ENCODE assay signal across 23 cellular contexts in the genomic region with DNA sequence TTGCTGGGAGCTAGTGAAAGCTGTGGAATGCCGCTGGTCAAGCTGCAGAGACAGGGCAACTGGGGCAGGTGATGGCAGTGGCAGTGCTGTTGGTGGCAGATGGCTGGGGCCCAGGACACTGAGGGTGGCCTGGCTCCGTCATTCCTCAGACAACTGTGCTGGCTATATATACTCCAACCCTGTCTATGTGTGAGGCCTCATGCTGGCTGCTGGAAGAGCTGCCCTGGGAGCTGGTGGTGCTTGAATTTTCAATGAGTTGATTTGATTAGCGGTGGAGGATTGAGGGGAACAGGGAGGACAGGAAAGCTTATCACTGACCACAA.
DNase-seq lines count a peak whose midpoint lies in the region; ATAC-seq, FAIRE-seq and TF ChIP-seq lines count a peak whose summit lies in the region.
"Had no signal": no experiment of that assay in that cellular context is flagged by ENCODE, and none has a peak within 500 bp of the region (broad histone marks: within the 10 kb centered on the region; RNA-seq: fewer than 3 reads in every experiment).

No MANE protein-coding gene starts in this region.

- H3K4me3 ChIP-seq in heart left ventricle (no peak overlapping the region), right cardiac atrium (ENCODE audit: low read length) (no peak overlapping the region), mesendoderm (ENCODE audit: low read length) (no peak overlapping the region), trophoblast cell (ENCODE audit: low read depth, low read length) (no peak overlapping the region)

- no peaks in the 10 kb centered on the region for H3K9me3 ChIP-seq in heart left ventricle
- no peaks in the 10 kb centered on the region for H3K9me3 ChIP-seq in right cardiac atrium (ENCODE audit: control insufficient read depth, low read length)
- peaks cover 7% of the 10 kb centered on the region for H3K9me3 ChIP-seq in trophoblast cell (ENCODE audit: insufficient read depth, low read depth, low read length)

- H3K27ac ChIP-seq in heart left ventricle: no peak overlapping the region
- H3K27ac ChIP-seq in right cardiac atrium (ENCODE audit: low read length): no peak overlapping the region
- no peak overlapping the region for H3K27ac ChIP-seq in mesendoderm (ENCODE audit: low read depth, low read length)
- H3K27ac ChIP-seq in trophoblast cell (ENCODE audit: low read depth, low read length): no peak overlapping the region

- H3K14ac ChIP-seq in trophoblast cell (ENCODE audit: low read length): no peak overlapping the region

- no peak overlapping the region for H4K12ac ChIP-seq in trophoblast cell (ENCODE audit: low read depth, low read length)

- H2BK15ac ChIP-seq in mesendoderm (replicated peaks; ENCODE audit: low read depth): no peak overlapping the region

- ATAC-seq in heart left ventricle (peak in 3 of 4 donors; percentile 53 to 77 (median 66)), right cardiac atrium (no peak), GM18867 (IDR thresholded peaks at IDR 0.05; ENCODE audit: unreplicated experiment) (no peak)
- ATAC-seq: HepG2 had no signal

- H3K4me1 ChIP-seq in heart left ventricle (peaks cover 0 to 5% (median 0%) of the 10 kb centered on the region in 12 donors), right cardiac atrium (ENCODE audit: control insufficient read depth, insufficient read depth, low read length) (peaks cover 8% of the 10 kb centered on the region), mesendoderm (ENCODE audit: control insufficient read depth, low read depth, low read length) (no peaks in the 10 kb centered on the region), trophoblast cell (ENCODE audit: control insufficient read depth in 1 of 2, insufficient read depth in 2 of 2, low read length in 2 of 2) (peaks cover 0 to 2% of the 10 kb centered on the region in 2 experiments)

- TF ChIP-seq POLR2A in heart left ventricle (IDR thresholded peaks at IDR 0.05): no peak

- H3K18ac ChIP-seq in mesendoderm (ENCODE audit: low read length): no peak overlapping the region
- no peak overlapping the region for H3K18ac ChIP-seq in trophoblast cell (ENCODE audit: low read length)

- H2AFZ ChIP-seq in trophoblast cell (ENCODE audit: insufficient read depth, low read length, poor library complexity): no peak overlapping the region

- DNase-seq in heart left ventricle: peak in 1 of 5 donors; percentile 35
- DNase-seq in right cardiac atrium: no peak
- peak; percentile 30 for DNase-seq in G401 (ENCODE audit: low spot score)
- DNase-seq in mesendoderm: no peak
- peak; percentile 86 to 89 for DNase-seq in trophoblast cell
- no peak for DNase-seq in urothelium cell line (ENCODE audit: low spot score)
- no peak for DNase-seq in GM19239 (ENCODE audit: insufficient read length, low spot score)
- DNase-seq: CD4-positive, alpha-beta memory T cell; DMS53; GDM1; Kasumi-1; NCI-H1092 treated with DMSO at 0.1 percent for 48 hours; NCI-H1436; NCI-H187; NCI-H524; NCI-H774; NK-92 treated with Interleukin-12 subunit alpha and Interleukin-12 subunit beta, amount 100 ng/mL, for 24 hours; PC-3; SHP77 had no signal

- H2BK5ac ChIP-seq in mesendoderm (ENCODE audit: low read length) (no peak overlapping the region), trophoblast cell (ENCODE audit: low read depth, low read length, poor library complexity) (no peak overlapping the region)

- no peak overlapping the region for H4K91ac ChIP-seq in trophoblast cell (ENCODE audit: low read depth, low read length)

- H3K56ac ChIP-seq in mesendoderm (ENCODE audit: low read length): peak overlapping the region; percentile 0

- FAIRE-seq in urothelium cell line (lab: Jason Lieb, UNC) (no peak), GM19239 (lab: Jason Lieb, UNC) (no peak)
- FAIRE-seq: GM12891, H54, HepG2 had no signal

- H3K4me2 ChIP-seq in mesendoderm (ENCODE audit: low read length) (no peak overlapping the region), trophoblast cell (ENCODE audit: low read length) (no peak overlapping the region)

- intact Hi-C loops in heart left ventricle (cut with DNase I) (loop anchor here in 2 of 10 donors (10.0 kb wide), 2 partner anchors 67 to 173 kb away; a partner anchor contains a TSS), right cardiac atrium (cut with DNase I) (no loop called here)

- H3K4ac ChIP-seq in mesendoderm (ENCODE audit: low read depth, low read length) (no peak overlapping the region), trophoblast cell (ENCODE audit: low read depth, low read length) (no peak overlapping the region)

- H3K79me2 ChIP-seq in mesendoderm (ENCODE audit: control insufficient read depth, insufficient read depth, low read length) (no peaks in the 10 kb centered on the region), trophoblast cell (ENCODE audit: control insufficient read depth, insufficient read depth, low read length, poor library complexity) (no peaks in the 10 kb centered on the region)

- H3K36me3 ChIP-seq in heart left ventricle: no peaks in the 10 kb centered on the region
- no peaks in the 10 kb centered on the region for H3K36me3 ChIP-seq in mesendoderm (ENCODE audit: control insufficient read depth, insufficient read depth, low read length)
- no peaks in the 10 kb centered on the region for H3K36me3 ChIP-seq in trophoblast cell (ENCODE audit: control insufficient read depth in 1 of 2, insufficient read depth in 2 of 2, low read length in 2 of 2)

- in situ Hi-C loops in G401 (cut with HindIII; ENCODE audit: low sequenced_read_pairs): no loop called here

- TF ChIP-seq CTCF in heart left ventricle (IDR thresholded peaks at IDR 0.05): no peak

- H2AK5ac ChIP-seq in mesendoderm (ENCODE audit: low read length) (no peak overlapping the region), trophoblast cell (ENCODE audit: low read length) (no peak overlapping the region)

- H3K79me1 ChIP-seq in mesendoderm (ENCODE audit: low read length) (no peaks in the 10 kb centered on the region), trophoblast cell (ENCODE audit: low read length) (no peaks in the 10 kb centered on the region)

- H3K9ac ChIP-seq in mesendoderm (ENCODE audit: low read length): no peak overlapping the region
- no peak overlapping the region for H3K9ac ChIP-seq in trophoblast cell (ENCODE audit: low read length)

- H3K23ac ChIP-seq in mesendoderm (ENCODE audit: low read length): no peak overlapping the region
- H3K23ac ChIP-seq in trophoblast cell (ENCODE audit: low read length): no peak overlapping the region

- whole genome bisulfite sequencing in heart left ventricle, 4 donors: 71 to 86% (median 75%) methylated on average over 3 of the region's 3 CpGs
- WGBS in right cardiac atrium: 75% methylated on average over 3 of the region's 3 CpGs
- no CpG with 5 or more reads among the region's 3 CpGs for WGBS in mesendoderm (ENCODE audit: extremely low coverage, insufficient coverage, low lambda C conversion rate)
- WGBS in trophoblast cell (ENCODE audit: extremely low coverage, insufficient coverage, insufficient read length): no CpG with 5 or more reads among the region's 3 CpGs

- no peak overlapping the region for H4K8ac ChIP-seq in mesendoderm (ENCODE audit: low read depth, low read length)
- no peak overlapping the region for H4K8ac ChIP-seq in trophoblast cell (ENCODE audit: low read depth, low read length)

- H3K27me3 ChIP-seq in heart left ventricle (no peaks in the 10 kb centered on the region), right cardiac atrium (ENCODE audit: control insufficient read depth, insufficient read depth) (no peaks in the 10 kb centered on the region), mesendoderm (ENCODE audit: insufficient read depth, low read length, poor library complexity) (no peaks in the 10 kb centered on the region), trophoblast cell (ENCODE audit: insufficient read depth, low read length) (no peaks in the 10 kb centered on the region)

- no peak overlapping the region for H4K5ac ChIP-seq in mesendoderm (ENCODE audit: low read length)

- H2BK12ac ChIP-seq in trophoblast cell (ENCODE audit: low read length): no peak overlapping the region

- H2BK120ac ChIP-seq in mesendoderm (ENCODE audit: low read depth, low read length): no peak overlapping the region
- no peak overlapping the region for H2BK120ac ChIP-seq in trophoblast cell (ENCODE audit: insufficient read depth, low read length, poor library complexity)

Comparison
In these comparisons a context has a peak if more than half of its experiments do, and no peak if none do; other contexts are left out.
1. ATAC-seq: peak in heart left ventricle (3 of 4); none in right cardiac atrium (0 of 2) and GM18867 (single experiment).
2. DNase-seq: peak in G401 (single experiment) and trophoblast cell (2 of 2); none in right cardiac atrium (0 of 3), mesendoderm (single experiment), urothelium cell line (single experiment) and GM19239 (single experiment).